31 cellular contexts compared by ENCODE assay signal in genomic region chr10:59138052-59138451, GRCh38. TPM values are rescaled to one million over a fixed set of nuclear protein-coding genes. Genes with fewer than 3 reads are reported as not detected.
"Had no signal": no experiment of that assay in that cellular context is flagged by ENCODE, and none has a peak within 500 bp of the region (broad histone marks: within the 10 kb centered on the region; RNA-seq: fewer than 3 reads in every experiment).

No MANE protein-coding gene starts in this region.

- H3K4me1 Mint-ChIP-seq: activated CD4-positive, alpha-beta T cell treated with anti-CD3 and anti-CD28 coated beads for 36 hours; activated CD4-positive, alpha-beta T cell treated with anti-CD3 and anti-CD28 coated beads, Interleukin-2, amount 10 ng/mL, durations not matched to agents 24 days and 14 days; activated CD8-positive, alpha-beta memory T cell treated with anti-CD3 and anti-CD28 coated beads, Interleukin-2, amount 10 ng/mL, durations not matched to agents 7 days and 5 days; central memory CD8-positive, alpha-beta T cell had no signal

- H3K4me3 Mint-ChIP-seq: activated CD4-positive, alpha-beta memory T cell treated with anti-CD3 and anti-CD28 coated beads for 36 hours; activated CD4-positive, alpha-beta T cell treated with anti-CD3 and anti-CD28 coated beads for 36 hours; activated CD4-positive, alpha-beta T cell treated with anti-CD3 and anti-CD28 coated beads, Interleukin-2, amount 10 ng/mL, durations not matched to agents 24 days and 14 days; activated CD8-positive, alpha-beta memory T cell treated with anti-CD3 and anti-CD28 coated beads, Interleukin-2, amount 10 ng/mL, durations not matched to agents 7 days and 5 days; activated CD8-positive, alpha-beta T cell treated with anti-CD3 and anti-CD28 coated beads, Interleukin-2, amount 10 ng/mL, durations not matched to agents 7 days and 5 days; activated naive CD8-positive, alpha-beta T cell; activated T-helper 1 cell treated with anti-CD3 and anti-CD28 coated beads, Interleukin-12 subunit alpha, Interleukin-12 subunit beta, Interleukin-2, Interleukin-4 antibody, amounts not matched to agents 30 ng/mL and 10 ng/mL and 1 ng/mL, durations not matched to agents 14 hours and 24 hours and 36 hours; central memory CD8-positive, alpha-beta T cell; effector memory CD8-positive, alpha-beta T cell had no signal

- H3K27me3 Mint-ChIP-seq: activated CD4-positive, alpha-beta memory T cell treated with anti-CD3 and anti-CD28 coated beads for 36 hours; activated CD4-positive, alpha-beta T cell treated with anti-CD3 and anti-CD28 coated beads for 36 hours; activated CD4-positive, alpha-beta T cell treated with anti-CD3 and anti-CD28 coated beads, Interleukin-2, amount 10 ng/mL, durations not matched to agents 24 days and 14 days; activated CD8-positive, alpha-beta memory T cell treated with anti-CD3 and anti-CD28 coated beads, Interleukin-2, amount 10 ng/mL, durations not matched to agents 7 days and 5 days; activated naive CD8-positive, alpha-beta T cell; central memory CD8-positive, alpha-beta T cell; effector memory CD8-positive, alpha-beta T cell had no signal

- H3K36me3 ChIP-seq: brain microvascular endothelial cell, esophagus muscularis mucosa, gastrocnemius medialis had no signal

- H3K9me3 Mint-ChIP-seq: activated CD4-positive, alpha-beta memory T cell treated with anti-CD3 and anti-CD28 coated beads for 36 hours; activated CD4-positive, alpha-beta T cell treated with anti-CD3 and anti-CD28 coated beads, Interleukin-2, amount 10 ng/mL, durations not matched to agents 24 days and 14 days; activated T-helper 1 cell treated with anti-CD3 and anti-CD28 coated beads, Interleukin-12 subunit alpha, Interleukin-12 subunit beta, Interleukin-2, Interleukin-4 antibody, amounts not matched to agents 30 ng/mL and 10 ng/mL and 1 ng/mL, durations not matched to agents 14 hours and 24 hours and 36 hours; activated T-helper 2 cell treated with anti-CD3 and anti-CD28 coated beads, Interferon-gamma antibody, Interleukin-2, Interleukin-4, amounts not matched to agents 10 μg/mL and 5 μg/mL and 100 μg/mL, durations not matched to agents 14 hours and 24 hours and 36 hours had no signal

- H3K9me3 ChIP-seq: esophagus muscularis mucosa, gastrocnemius medialis had no signal

- ATAC-seq: activated CD4-positive, alpha-beta T cell treated with anti-CD3 and anti-CD28 coated beads for 36 hours; activated CD8-positive, alpha-beta memory T cell treated with anti-CD3 and anti-CD28 coated beads, Interleukin-2, amount 10 ng/mL, durations not matched to agents 7 days and 5 days; activated CD8-positive, alpha-beta T cell treated with anti-CD3 and anti-CD28 coated beads, Interleukin-2, amount 10 ng/mL, durations not matched to agents 7 days and 5 days; effector memory CD8-positive, alpha-beta T cell; foreskin keratinocyte; gastrocnemius medialis had no signal

- H3K27ac Mint-ChIP-seq: activated CD4-positive, alpha-beta memory T cell treated with anti-CD3 and anti-CD28 coated beads for 36 hours; activated CD4-positive, alpha-beta T cell treated with anti-CD3 and anti-CD28 coated beads for 36 hours; activated CD4-positive, alpha-beta T cell treated with anti-CD3 and anti-CD28 coated beads, Interleukin-2, amount 10 ng/mL, durations not matched to agents 24 days and 14 days; activated CD8-positive, alpha-beta memory T cell treated with anti-CD3 and anti-CD28 coated beads, Interleukin-2, amount 10 ng/mL, durations not matched to agents 7 days and 5 days; activated CD8-positive, alpha-beta T cell treated with anti-CD3 and anti-CD28 coated beads, Interleukin-2, amount 10 ng/mL, durations not matched to agents 7 days and 5 days; activated naive CD8-positive, alpha-beta T cell; activated T-helper 1 cell treated with anti-CD3 and anti-CD28 coated beads, Interleukin-12 subunit alpha, Interleukin-12 subunit beta, Interleukin-2, Interleukin-4 antibody, amounts not matched to agents 30 ng/mL and 10 ng/mL and 1 ng/mL, durations not matched to agents 14 hours and 24 hours and 36 hours; activated T-helper 2 cell treated with anti-CD3 and anti-CD28 coated beads, Interferon-gamma antibody, Interleukin-2, Interleukin-4, amounts not matched to agents 10 μg/mL and 5 μg/mL and 100 μg/mL, durations not matched to agents 14 hours and 24 hours and 36 hours; effector memory CD8-positive, alpha-beta T cell had no signal

- H3K27ac ChIP-seq: brain microvascular endothelial cell, esophagus muscularis mucosa, foreskin keratinocyte, gastrocnemius medialis had no signal

- H3K4me1 ChIP-seq: esophagus muscularis mucosa, foreskin keratinocyte had no signal

- H3K4me3 ChIP-seq: esophagus muscularis mucosa, gastrocnemius medialis had no signal

- DNase-seq: activated CD4-positive, alpha-beta memory T cell treated with anti-CD3 and anti-CD28 coated beads for 36 hours; activated CD4-positive, alpha-beta T cell treated with anti-CD3 and anti-CD28 coated beads for 36 hours; activated CD4-positive, alpha-beta T cell treated with anti-CD3 and anti-CD28 coated beads, Interleukin-2, amount 10 ng/mL, durations not matched to agents 24 days and 14 days; activated CD4-positive, CD25-positive, alpha-beta regulatory T cell; activated CD4-positive, CD25-positive, alpha-beta regulatory T cell treated with anti-CD3 and anti-CD28 coated beads, Interleukin-2, amount 50 U/mL, for 72 hours; activated CD8-positive, alpha-beta memory T cell treated with anti-CD3 and anti-CD28 coated beads, Interleukin-2, amount 10 ng/mL, durations not matched to agents 7 days and 5 days; activated CD8-positive, alpha-beta memory T cell treated with anti-CD3 and anti-CD28 coated beads, Interleukin-2, amount 50 U/mL, for 4 hours; activated CD8-positive, alpha-beta T cell treated with anti-CD3 and anti-CD28 coated beads, Interleukin-2, amount 10 ng/mL, durations not matched to agents 7 days and 5 days; activated effector memory CD4-positive, alpha-beta T cell treated with anti-CD3 and anti-CD28 coated beads, Interleukin-2, amount 50 U/mL, for 16 hours; activated naive CD4-positive, alpha-beta T cell treated with anti-CD3 and anti-CD28 coated beads, Interleukin-2, amount 50 U/mL, for 16 hours; activated naive CD4-positive, alpha-beta T cell treated with Interleukin-2 at 50 U/mL for 16 hours; activated T-cell treated with anti-CD3 and anti-CD28 coated beads, Interleukin-2, amount 50 U/mL, for 1 hour; activated T-cell treated with anti-CD3 and anti-CD28 coated beads, Interleukin-2, amount 50 U/mL, for 48 hours; amniotic stem cell; brain microvascular endothelial cell; cortex of kidney; dermis blood vessel endothelial cell; effector CD4-positive, alpha-beta T cell; effector memory CD8-positive, alpha-beta T cell; erythroblast; foreskin keratinocyte; gastrocnemius medialis; glutamatergic neuron had no signal

- H3K36me3 Mint-ChIP-seq: activated CD4-positive, alpha-beta memory T cell treated with anti-CD3 and anti-CD28 coated beads for 36 hours; activated CD8-positive, alpha-beta memory T cell treated with anti-CD3 and anti-CD28 coated beads, Interleukin-2, amount 10 ng/mL, durations not matched to agents 7 days and 5 days; activated naive CD8-positive, alpha-beta T cell had no signal

- H3K27me3 ChIP-seq: brain microvascular endothelial cell, esophagus muscularis mucosa, foreskin keratinocyte, gastrocnemius medialis had no signal

RNA-seq across cellular contexts. Expression of gene PHYHIPL, which starts 38.4 kb away (rescaled TPM):
- total RNA-seq: activated CD4-positive, alpha-beta memory T cell treated with anti-CD3 and anti-CD28 coated beads for 36 hours; activated CD4-positive, alpha-beta T cell treated with anti-CD3 and anti-CD28 coated beads for 36 hours; activated CD4-positive, alpha-beta T cell treated with anti-CD3 and anti-CD28 coated beads, Interleukin-2, amount 10 ng/mL, durations not matched to agents 24 days and 14 days; activated CD8-positive, alpha-beta memory T cell treated with anti-CD3 and anti-CD28 coated beads for 36 hours; activated CD8-positive, alpha-beta memory T cell treated with anti-CD3 and anti-CD28 coated beads, Interleukin-2, amount 10 ng/mL, durations not matched to agents 7 days and 5 days; activated CD8-positive, alpha-beta T cell treated with anti-CD3 and anti-CD28 coated beads, Interleukin-2, amount 10 ng/mL, durations not matched to agents 7 days and 5 days; activated T-helper 1 cell treated with anti-CD3 and anti-CD28 coated beads, Interleukin-12 subunit alpha, Interleukin-12 subunit beta, Interleukin-2, Interleukin-4 antibody, amounts not matched to agents 30 ng/mL and 10 ng/mL and 1 ng/mL, durations not matched to agents 14 hours and 24 hours and 36 hours; activated T-helper 2 cell treated with anti-CD3 and anti-CD28 coated beads, Interferon-gamma antibody, Interleukin-2, Interleukin-4, amounts not matched to agents 10 μg/mL and 5 μg/mL and 100 μg/mL, durations not matched to agents 14 hours and 24 hours and 36 hours; bronchial epithelial cell; foreskin keratinocyte; T-helper 1 cell treated with Interleukin-12 subunit alpha and Interleukin-12 subunit beta and Interleukin-4 antibody, amounts not matched to agents 30 ng/mL and 1 ng/mL, for 36 hours had no signal
